Comparison of ENCODE assay signal across 8 cellular contexts in the genomic region with DNA sequence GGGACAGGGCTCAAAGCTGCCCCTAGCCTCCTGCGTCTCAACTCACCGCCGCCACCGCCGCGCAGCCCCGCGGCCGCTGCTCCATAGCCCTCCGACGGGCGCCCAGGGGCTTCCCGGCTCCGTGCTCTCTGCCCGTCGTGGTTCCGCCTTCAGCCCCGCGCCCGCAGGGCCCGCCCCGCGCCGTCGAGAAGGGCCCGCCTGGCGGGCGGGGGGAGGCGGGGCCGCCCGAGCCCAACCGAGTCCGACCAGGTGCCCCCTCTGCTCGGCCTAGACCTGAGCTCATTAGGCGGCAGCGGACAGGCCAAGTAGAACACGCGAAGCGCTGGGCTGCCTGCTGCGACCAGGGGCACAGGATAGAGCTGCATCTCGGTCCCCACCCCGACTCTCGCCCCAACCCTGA. TPM values are rescaled to one million over a fixed set of nuclear protein-coding genes. Genes with fewer than 3 reads are reported as not detected.
A peak's percentile ranks its signal among the peaks of the same experiment; 100 is the strongest.
DNase-seq lines count a peak whose midpoint lies in the region; TF ChIP-seq lines count a peak whose summit lies in the region.

A gene with protein sequence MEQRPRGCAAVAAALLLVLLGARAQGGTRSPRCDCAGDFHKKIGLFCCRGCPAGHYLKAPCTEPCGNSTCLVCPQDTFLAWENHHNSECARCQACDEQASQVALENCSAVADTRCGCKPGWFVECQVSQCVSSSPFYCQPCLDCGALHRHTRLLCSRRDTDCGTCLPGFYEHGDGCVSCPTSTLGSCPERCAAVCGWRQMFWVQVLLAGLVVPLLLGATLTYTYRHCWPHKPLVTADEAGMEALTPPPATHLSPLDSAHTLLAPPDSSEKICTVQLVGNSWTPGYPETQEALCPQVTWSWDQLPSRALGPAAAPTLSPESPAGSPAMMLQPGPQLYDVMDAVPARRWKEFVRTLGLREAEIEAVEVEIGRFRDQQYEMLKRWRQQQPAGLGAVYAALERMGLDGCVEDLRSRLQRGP (minus strand): TSS at position 151 of the 400 bp plus-strand sequence. CDS start 66 bp downstream, at position 85.

- no peaks in the 10 kb centered on the region for H3K27me3 Mint-ChIP-seq in activated T-helper 2 cell treated with anti-CD3 and anti-CD28 coated beads, Interferon-gamma antibody, Interleukin-2, Interleukin-4, amounts not matched to agents 10 μg/mL and 5 μg/mL and 100 μg/mL, durations not matched to agents 14 hours and 24 hours and 36 hours (ENCODE audit: low read depth)

- TF ChIP-seq CTCF in RWPE1 (conservative IDR thresholded peaks at IDR 0.05; ENCODE audit: low read depth): no peak
- no peak for TF ChIP-seq CTCF in foreskin fibroblast (IDR thresholded peaks at IDR 0.05; ENCODE audit: low read depth, low read length)

- CTCF ChIA-PET in RWPE1 (lab: Yijun Ruan, JAX): interaction anchor here (0.6 kb wide), 1 partner anchor 168 kb away, joined by 3 read pairs; no protein-coding TSS in a partner anchor

- POLR2A ChIA-PET in RWPE1 (lab: Yijun Ruan, JAX; ENCODE audit: low non-redundant PET): no interaction called here

- peaks cover 22% of the 10 kb centered on the region for H3K4me1 Mint-ChIP-seq in activated T-helper 2 cell treated with anti-CD3 and anti-CD28 coated beads, Interferon-gamma antibody, Interleukin-2, Interleukin-4, amounts not matched to agents 10 μg/mL and 5 μg/mL and 100 μg/mL, durations not matched to agents 14 hours and 24 hours and 36 hours (ENCODE audit: low read depth)

- H3K4me3 ChIP-seq in foreskin fibroblast (ENCODE audit: low read depth in 1 of 2, low read length in 2 of 2): no peak within 1 kb of the TSS

- H3K9me3 Mint-ChIP-seq in activated T-helper 2 cell treated with anti-CD3 and anti-CD28 coated beads, Interferon-gamma antibody, Interleukin-2, Interleukin-4, amounts not matched to agents 10 μg/mL and 5 μg/mL and 100 μg/mL, durations not matched to agents 14 hours and 24 hours and 36 hours: no peaks in the 10 kb centered on the region

- H3K27ac ChIP-seq in RWPE1: peak within 1 kb of the TSS; percentile 52

- H3K36me3 Mint-ChIP-seq in activated T-helper 2 cell treated with anti-CD3 and anti-CD28 coated beads, Interferon-gamma antibody, Interleukin-2, Interleukin-4, amounts not matched to agents 10 μg/mL and 5 μg/mL and 100 μg/mL, durations not matched to agents 14 hours and 24 hours and 36 hours (ENCODE audit: low read depth): peaks cover 36% of the 10 kb centered on the region

- peak within 1 kb of the TSS; percentile 77 for H3K27ac Mint-ChIP-seq in activated T-helper 2 cell treated with anti-CD3 and anti-CD28 coated beads, Interferon-gamma antibody, Interleukin-2, Interleukin-4, amounts not matched to agents 10 μg/mL and 5 μg/mL and 100 μg/mL, durations not matched to agents 14 hours and 24 hours and 36 hours

- intact Hi-C loops in activated T-helper 2 cell treated with anti-CD3 and anti-CD28 coated beads, Interferon-gamma antibody, Interleukin-2, Interleukin-4, amounts not matched to agents 10 μg/mL and 5 μg/mL and 100 μg/mL, durations not matched to agents 14 hours and 24 hours and 36 hours (cut with micrococcal nuclease): no loop called here

- H3K4me3 Mint-ChIP-seq in activated T-helper 2 cell treated with anti-CD3 and anti-CD28 coated beads, Interferon-gamma antibody, Interleukin-2, Interleukin-4, amounts not matched to agents 10 μg/mL and 5 μg/mL and 100 μg/mL, durations not matched to agents 14 hours and 24 hours and 36 hours (ENCODE audit: low read depth): peak within 1 kb of the TSS; percentile 93

- DNase-seq in RWPE1 (ENCODE audit: low spot score) (no peak), iPS-NIHi7 (ENCODE audit: extremely low spot score) (peak; percentile 61), glomerular visceral epithelial cell (ENCODE audit: extremely low spot score) (no peak), foreskin fibroblast (no peak), MV-4-11 (lab: John Stamatoyannopoulos, UW) (no peak), superior temporal gyrus (ENCODE audit: extremely low spot score) (no peak)
- DNase-seq in activated T-helper 2 cell treated with anti-CD3 and anti-CD28 coated beads, Interferon-gamma antibody, Interleukin-2, Interleukin-4, amounts not matched to agents 10 μg/mL and 5 μg/mL and 100 μg/mL, durations not matched to agents 14 hours and 24 hours and 36 hours (ENCODE audit: low spot score): peak; percentile 61
- peak; percentile 42 to 63 (median 60) for DNase-seq in stimulated activated naive CD4-positive, alpha-beta T cell (lab: John Stamatoyannopoulos, UW)

RNA-seq across cellular contexts. Expression of the gene that starts here (rescaled TPM):
- 88.0 and 89.7 TPM in 2 replicates for total RNA-seq in activated T-helper 2 cell treated with anti-CD3 and anti-CD28 coated beads, Interferon-gamma antibody, Interleukin-2, Interleukin-4, amounts not matched to agents 10 μg/mL and 5 μg/mL and 100 μg/mL, durations not matched to agents 14 hours and 24 hours and 36 hours

Comparison
In these comparisons a context has a peak if more than half of its experiments do, and no peak if none do; other contexts are left out.
1. DNase-seq: peak in activated T-helper 2 cell treated with anti-CD3 and anti-CD28 coated beads, Interferon-gamma antibody, Interleukin-2, Interleukin-4, amounts not matched to agents 10 μg/mL and 5 μg/mL and 100 μg/mL, durations not matched to agents 14 hours and 24 hours and 36 hours (single experiment), iPS-NIHi7 (single experiment) and stimulated activated naive CD4-positive, alpha-beta T cell (6 of 6); none in RWPE1 (single experiment), glomerular visceral epithelial cell (single experiment), foreskin fibroblast (0 of 2), MV-4-11 (single experiment) and superior temporal gyrus (single experiment).